In genomic region chr1:39933956-39934941, GRCh38 we compare ENCODE assay signal across 9 cellular contexts. TPM values are rescaled to one million over a fixed set of nuclear protein-coding genes. Genes with fewer than 3 reads are reported as not detected.
DNase-seq lines count a peak whose midpoint lies in the region; ATAC-seq, FAIRE-seq and TF ChIP-seq lines count a peak whose summit lies in the region.
"Had no signal": no experiment of that assay in that cellular context is flagged by ENCODE, and none has a peak within 500 bp of the region (broad histone marks: within the 10 kb centered on the region; RNA-seq: fewer than 3 reads in every experiment).

No MANE protein-coding gene starts in this region.

- no peak for TF ChIP-seq CTCF in keratinocyte (optimal IDR thresholded peaks at IDR 0.05 in 1 of 3, IDR thresholded peaks at IDR 0.05 in 1 of 3, conservative IDR thresholded peaks at IDR 0.05 in 1 of 3; ENCODE audit: extremely low read depth in 1 of 3, insufficient read depth in 2 of 3, low read length in 3 of 3)

- dilution Hi-C loops in keratinocyte (cut with MboI; ENCODE audit: extremely low pct_ligation_motif_present, low sequenced_read_pairs) = no loop called here

- no peaks in the 10 kb centered on the region for H3K36me3 ChIP-seq in keratinocyte (ENCODE audit: control insufficient read depth in 2 of 2, extremely low read depth in 1 of 2, insufficient read depth in 2 of 2, low read length in 2 of 2)

- peak overlapping the region; percentile 63 for H2AFZ ChIP-seq in keratinocyte (ENCODE audit: control insufficient read depth, low read length)

- H3K27me3 ChIP-seq in keratinocyte (ENCODE audit: control insufficient read depth, extremely low read depth, insufficient read depth, low read length) = no peaks in the 10 kb centered on the region

- H3K4me3 ChIP-seq in keratinocyte (ENCODE audit: control insufficient read depth in 2 of 3, extremely low read depth in 1 of 3, insufficient read depth in 2 of 3, low read depth in 1 of 3, low read length in 3 of 3) = peak overlapping the region in 2 of 3 experiments; percentile 30 to 40

- H3K27ac ChIP-seq in keratinocyte (ENCODE audit: control insufficient read depth, insufficient read depth, low read length) = peak overlapping the region; percentile 86
- peak overlapping the region; percentile 21 for H3K27ac ChIP-seq in substantia nigra (ENCODE audit: low read depth, low read length, poor library complexity, severe bottlenecking)

- no peaks in the 10 kb centered on the region for H4K20me1 ChIP-seq in keratinocyte (ENCODE audit: control insufficient read depth, extremely low read depth, insufficient read depth, low read length)

- peak overlapping the region; percentile 52 for H3K9ac ChIP-seq in keratinocyte (ENCODE audit: control insufficient read depth, extremely low read depth, insufficient read depth, low read length)

- no peaks in the 10 kb centered on the region for H3K9me1 ChIP-seq in keratinocyte (ENCODE audit: control insufficient read depth, extremely low read depth, insufficient read depth, low read length)

- DNase-seq in HS-5 (ENCODE audit: low read depth) (peak; percentile 97), amniotic epithelial cell (ENCODE audit: low read depth) (peak; percentile 100), keratinocyte (ENCODE audit: low read depth, low spot score) (peak; percentile 97), substantia nigra (lab: John Stamatoyannopoulos, UW) (peak in 18 of 49 donors; percentile 10 to 66 (median 38)), midbrain (lab: John Stamatoyannopoulos, UW) (no peak), DMS79 (lab: John Stamatoyannopoulos, UW) (no peak), NCI-H2107 (lab: John Stamatoyannopoulos, UW) (no peak)

- no peaks in the 10 kb centered on the region for H3K9me3 ChIP-seq in keratinocyte (ENCODE audit: control insufficient read depth, low read depth, low read length)

- H3K4me2 ChIP-seq in keratinocyte (ENCODE audit: control insufficient read depth, extremely low read depth, insufficient read depth, low read depth, low read length) = peak overlapping the region; percentile 75

- peak; percentile 99 for FAIRE-seq in keratinocyte (lab: Jason Lieb, UNC)

- peaks cover 18% of the 10 kb centered on the region for H3K4me1 ChIP-seq in keratinocyte (ENCODE audit: control insufficient read depth, extremely low read depth, insufficient read depth, low read length)

- ATAC-seq in GM21390 (IDR thresholded peaks at IDR 0.05; ENCODE audit: unreplicated experiment) = no peak
- ATAC-seq: T-cell had no signal

- no peaks in the 10 kb centered on the region for H3K79me2 ChIP-seq in keratinocyte (ENCODE audit: control insufficient read depth, insufficient read depth, low read length)

RNA-seq across cellular contexts. Expression of gene MFSD2A, which starts 20.7 kb away (rescaled TPM):
- polyA plus RNA-seq in keratinocyte = 50.1 to 62.5 TPM (median 57.0 TPM) in 3 replicates
- polyA plus RNA-seq in keratinocyte (2011; ENCODE audit: low read depth) = 12.6 TPM
- polyA plus RNA-seq in keratinocyte (2011; cell fraction: cytosol; rRNA removed) = 27.3 and 32.3 TPM in 2 replicates
- polyA plus RNA-seq in keratinocyte (2011; cell fraction: nucleus; rRNA removed) = 199 and 235 TPM in 2 replicates
- 33.2 and 47.8 TPM in 2 replicates for polyA plus RNA-seq in keratinocyte (2012; ENCODE audit: low replicate concordance)
- polyA minus RNA-seq in keratinocyte = 59.1 to 118 TPM (median 79.8 TPM) in 3 replicates
- 25.9 TPM for polyA minus RNA-seq in keratinocyte (2011; cell fraction: cytosol; rRNA and poly(A)+ RNA removed)
- 60.7 and 73.3 TPM in 2 replicates for polyA minus RNA-seq in keratinocyte (2011; cell fraction: nucleus; rRNA and poly(A)+ RNA removed)

RNA-seq across cellular contexts. Expression of gene MYCL, which starts 32.5 kb away (rescaled TPM):
- 5.1 to 7.7 TPM (median 5.4 TPM) in 3 replicates for polyA plus RNA-seq in keratinocyte
- 5.5 TPM for polyA plus RNA-seq in keratinocyte (2011; ENCODE audit: low read depth)
- 4.5 and 5.2 TPM in 2 replicates for polyA plus RNA-seq in keratinocyte (2011; cell fraction: cytosol; rRNA removed)
- polyA plus RNA-seq in keratinocyte (2011; cell fraction: nucleus; rRNA removed) = 5.9 and 6.0 TPM in 2 replicates
- 3.8 and 13.1 TPM in 2 replicates for polyA plus RNA-seq in keratinocyte (2012; ENCODE audit: low replicate concordance)
- polyA minus RNA-seq in keratinocyte = 1.7 to 7.6 TPM (median 4.8 TPM) in 3 replicates
- 8.2 TPM for polyA minus RNA-seq in keratinocyte (2011; cell fraction: cytosol; rRNA and poly(A)+ RNA removed)
- polyA minus RNA-seq in keratinocyte (2011; cell fraction: nucleus; rRNA and poly(A)+ RNA removed) = 4.1 and 4.7 TPM in 2 replicates

RNA-seq across cellular contexts. Expression of gene TRIT1, which starts 50.9 kb away (rescaled TPM):
- 19.6 to 27.0 TPM (median 21.2 TPM) in 3 replicates for polyA plus RNA-seq in keratinocyte
- polyA plus RNA-seq in keratinocyte (2011; ENCODE audit: low read depth) = 27.3 TPM
- polyA plus RNA-seq in keratinocyte (2011; cell fraction: cytosol; rRNA removed) = 13.0 and 19.5 TPM in 2 replicates
- 30.1 and 38.7 TPM in 2 replicates for polyA plus RNA-seq in keratinocyte (2011; cell fraction: nucleus; rRNA removed)
- 15.8 and 18.6 TPM in 2 replicates for polyA plus RNA-seq in keratinocyte (2012; ENCODE audit: low replicate concordance)
- 7.8 to 27.4 TPM (median 19.6 TPM) in 3 replicates for polyA minus RNA-seq in keratinocyte
- polyA minus RNA-seq in keratinocyte (2011; cell fraction: cytosol; rRNA and poly(A)+ RNA removed) = 14.4 TPM
- 14.7 and 20.9 TPM in 2 replicates for polyA minus RNA-seq in keratinocyte (2011; cell fraction: nucleus; rRNA and poly(A)+ RNA removed)

Comparison
In these comparisons a context has a peak if more than half of its experiments do, and no peak if none do; other contexts are left out.
1. DNase-seq: peak in HS-5 (single experiment), amniotic epithelial cell (single experiment) and keratinocyte (single experiment); none in midbrain (single experiment), DMS79 (single experiment) and NCI-H2107 (single experiment).